Comparison of ENCODE assay signal across 21 cellular contexts in genomic region chr15:41878355-41878699, GRCh38. TPM values are rescaled to one million over a fixed set of nuclear protein-coding genes. Genes with fewer than 3 reads are reported as not detected.
A peak's percentile ranks its signal among the peaks of the same experiment; 100 is the strongest.
DNase-seq lines count a peak whose midpoint lies in the region; TF ChIP-seq lines count a peak whose summit lies in the region.
"Had no signal": no experiment of that assay in that cellular context is flagged by ENCODE, and none has a peak within 500 bp of the region (broad histone marks: within the 10 kb centered on the region; RNA-seq: fewer than 3 reads in every experiment).

No MANE protein-coding gene starts in this region.

- no CpG with 5 or more reads among the region's 10 CpGs for WGBS in neuronal stem cell (ENCODE audit: extremely low coverage in 2 of 2, insufficient read length in 2 of 2, insufficient replicate concordance in 1 of 2), 2 donors

- no peak overlapping the region for H2AFZ ChIP-seq in neuronal stem cell (ENCODE audit: low read length)

- TF ChIP-seq POLR2A in erythroblast (IDR thresholded peaks at IDR 0.05; ENCODE audit: low read length): no peak

- peak overlapping the region; percentile 58 for H3K18ac ChIP-seq in neuronal stem cell (ENCODE audit: low read length)

- H3K4me3 ChIP-seq in BLaER1: no peak overlapping the region
- no peak overlapping the region for H3K4me3 ChIP-seq in neuronal stem cell (ENCODE audit: low read length in 2 of 2)
- H3K4me3 ChIP-seq in H7 (ENCODE audit: insufficient read depth, low read depth, low read length): no peak overlapping the region
- H3K4me3 ChIP-seq: adrenal gland, GM12878, pancreas, vagina had no signal

- H3K4me2 ChIP-seq in BLaER1 (peak overlapping the region; percentile 82), neuronal stem cell (ENCODE audit: insufficient read depth, low read length, poor library complexity, severe bottlenecking) (no peak overlapping the region)

- no peak overlapping the region for H4K91ac ChIP-seq in neuronal stem cell (ENCODE audit: low read depth, low read length, poor library complexity)

- in situ Hi-C loops in G401 (cut with HindIII; ENCODE audit: low sequenced_read_pairs): no loop called here

- no peak overlapping the region for H3K14ac ChIP-seq in neuronal stem cell (ENCODE audit: low read length)

- H2AK5ac ChIP-seq in neuronal stem cell (ENCODE audit: low read depth, low read length): peak overlapping the region; percentile 54

- H3K9me3 ChIP-seq in BLaER1 (no peaks in the 10 kb centered on the region), neuronal stem cell (replicated peaks in 1 of 2; ENCODE audit: control insufficient read depth in 2 of 2, insufficient read depth in 1 of 2, low read depth in 1 of 2, low read length in 2 of 2) (peaks cover 0 to 6% of the 10 kb centered on the region in 2 donors)
- H3K9me3 ChIP-seq: adrenal gland, pancreas, vagina had no signal

- H3K27me3 ChIP-seq in BLaER1 (peaks cover 11% of the 10 kb centered on the region), neuronal stem cell (ENCODE audit: control insufficient read depth in 3 of 3, insufficient read depth in 3 of 3, low read depth in 1 of 3, low read length in 3 of 3) (peaks cover 2 to 40% (median 30%) of the 10 kb centered on the region in 3 experiments), H7 (ENCODE audit: control insufficient read depth, insufficient read depth, low read length) (peaks cover 19% of the 10 kb centered on the region; the same call in 1 of the 2 replicates)
- H3K27me3 ChIP-seq: adrenal gland, pancreas, vagina had no signal

- no peak overlapping the region for H4K8ac ChIP-seq in neuronal stem cell (ENCODE audit: low read depth, low read length)

- peak overlapping the region; percentile 50; the same call in 1 of the 2 replicates for H3K27ac ChIP-seq in BLaER1
- H3K27ac ChIP-seq in neuronal stem cell (replicated peaks; ENCODE audit: low read length): no peak overlapping the region
- H3K27ac ChIP-seq: adrenal gland, pancreas, vagina, WERI-Rb-1 had no signal

- DNase-seq in G401 (ENCODE audit: low spot score): peak; percentile 99
- DNase-seq in cerebellum (ENCODE audit: low spot score): peak; percentile 95
- DNase-seq in neuronal stem cell (ENCODE audit: low spot score): no peak
- DNase-seq in NAMALWA (ENCODE audit: low spot score): no peak
- DNase-seq in H7: no peak
- DNase-seq in erythroblast (lab: John Stamatoyannopoulos, UW): no peak
- DNase-seq: activated gamma-delta T cell treated with Interleukin-2 at 50 U/mL for 16 hours; adrenal gland; CD8-positive, alpha-beta T cell; glutamatergic neuron; KG1; natural killer cell; NCI-H1694 treated with DMSO at 0.1 percent for 48 hours; NCI-H446 treated with DMSO at 0.1 percent for 48 hours; NK-92 treated with Interleukin-12 subunit alpha and Interleukin-12 subunit beta, amount 100 ng/mL, for 24 hours; T-helper 2 cell; WERI-Rb-1 had no signal

- peak overlapping the region; percentile 74 for H2BK120ac ChIP-seq in neuronal stem cell (ENCODE audit: low read depth, low read length)

- H2BK5ac ChIP-seq in neuronal stem cell (ENCODE audit: low read length): no peak overlapping the region

- peaks cover 56% of the 10 kb centered on the region for H3K4me1 ChIP-seq in BLaER1
- H3K4me1 ChIP-seq in neuronal stem cell (ENCODE audit: control insufficient read depth in 2 of 2, insufficient read depth in 1 of 2, low read depth in 1 of 2, low read length in 2 of 2): peaks cover 1 to 8% of the 10 kb centered on the region in 2 donors

- no peak overlapping the region for H2BK15ac ChIP-seq in neuronal stem cell (ENCODE audit: low read length)

- no peaks in the 10 kb centered on the region for H4K20me1 ChIP-seq in BLaER1

- H3K36me3 ChIP-seq in BLaER1: no peaks in the 10 kb centered on the region
- H3K36me3 ChIP-seq in neuronal stem cell (replicated peaks in 1 of 2; ENCODE audit: control insufficient read depth in 2 of 2, insufficient read depth in 2 of 2, low read length in 2 of 2): no peaks in the 10 kb centered on the region
- H3K36me3 ChIP-seq in H7 (replicated peaks; ENCODE audit: control insufficient read depth, insufficient read depth, low read length): no peaks in the 10 kb centered on the region
- H3K36me3 ChIP-seq: adrenal gland, pancreas, vagina, WERI-Rb-1 had no signal

- H3K23ac ChIP-seq in neuronal stem cell (ENCODE audit: low read depth, low read length, poor library complexity): peak overlapping the region; percentile 56

- H3K9ac ChIP-seq in BLaER1 (no peak overlapping the region), neuronal stem cell (ENCODE audit: low read depth, low read length, poor library complexity) (peak overlapping the region; percentile 33)

- H2BK12ac ChIP-seq in neuronal stem cell (ENCODE audit: low read length): no peak overlapping the region

- H3K4ac ChIP-seq in neuronal stem cell (ENCODE audit: low read length): no peak overlapping the region

- no peaks in the 10 kb centered on the region for H3K79me1 ChIP-seq in neuronal stem cell (ENCODE audit: low read depth, low read length)

RNA-seq across cellular contexts. Expression of gene SPTBN5, which starts 15.5 kb away (rescaled TPM):
- 0.37 and 3.5 TPM in 2 replicates for total RNA-seq in G401 (2014; rRNA removed; shearing (Covaris generic))
- total RNA-seq in cerebellum: 1.3 TPM
- 0.08 TPM for polyA plus RNA-seq in neuronal stem cell (2013, experiment 1 of 2)
- polyA plus RNA-seq in neuronal stem cell (2013, experiment 2 of 2): 0.14 TPM
- total RNA-seq in H7 (2014; rRNA removed; shearing (Covaris generic)): 0.17 and 0.55 TPM in 2 replicates

RNA-seq across cellular contexts. Expression of gene PLA2G4B, which starts 39.7 kb away (rescaled TPM):
- total RNA-seq in G401 (2014; rRNA removed; shearing (Covaris generic)): 0.37 and 0.92 TPM in 2 replicates
- total RNA-seq in cerebellum: 7.5 TPM
- polyA plus RNA-seq in neuronal stem cell (2013, experiment 1 of 2): 16.5 TPM
- polyA plus RNA-seq in neuronal stem cell (2013, experiment 2 of 2): 15.9 TPM
- 3.0 and 5.3 TPM in 2 replicates for total RNA-seq in H7 (2014; rRNA removed; shearing (Covaris generic))

RNA-seq across cellular contexts. Expression of gene JMJD7, which starts 50.4 kb away (rescaled TPM):
- total RNA-seq in G401 (2014; rRNA removed; shearing (Covaris generic)): 6.7 and 11.8 TPM in 2 replicates
- 1.6 TPM for total RNA-seq in cerebellum
- 14.4 TPM for polyA plus RNA-seq in neuronal stem cell (2013, experiment 1 of 2)
- polyA plus RNA-seq in neuronal stem cell (2013, experiment 2 of 2): 14.3 TPM
- total RNA-seq in H7 (2014; rRNA removed; shearing (Covaris generic)): 10.7 and 12.3 TPM in 2 replicates

Comparison
In these comparisons a context has a peak if more than half of its experiments do, and no peak if none do; other contexts are left out.
1. DNase-seq: peak in G401 (single experiment) and cerebellum (single experiment); none in neuronal stem cell (single experiment), NAMALWA (single experiment), H7 (single experiment) and erythroblast (0 of 2).